In the genomic region with DNA sequence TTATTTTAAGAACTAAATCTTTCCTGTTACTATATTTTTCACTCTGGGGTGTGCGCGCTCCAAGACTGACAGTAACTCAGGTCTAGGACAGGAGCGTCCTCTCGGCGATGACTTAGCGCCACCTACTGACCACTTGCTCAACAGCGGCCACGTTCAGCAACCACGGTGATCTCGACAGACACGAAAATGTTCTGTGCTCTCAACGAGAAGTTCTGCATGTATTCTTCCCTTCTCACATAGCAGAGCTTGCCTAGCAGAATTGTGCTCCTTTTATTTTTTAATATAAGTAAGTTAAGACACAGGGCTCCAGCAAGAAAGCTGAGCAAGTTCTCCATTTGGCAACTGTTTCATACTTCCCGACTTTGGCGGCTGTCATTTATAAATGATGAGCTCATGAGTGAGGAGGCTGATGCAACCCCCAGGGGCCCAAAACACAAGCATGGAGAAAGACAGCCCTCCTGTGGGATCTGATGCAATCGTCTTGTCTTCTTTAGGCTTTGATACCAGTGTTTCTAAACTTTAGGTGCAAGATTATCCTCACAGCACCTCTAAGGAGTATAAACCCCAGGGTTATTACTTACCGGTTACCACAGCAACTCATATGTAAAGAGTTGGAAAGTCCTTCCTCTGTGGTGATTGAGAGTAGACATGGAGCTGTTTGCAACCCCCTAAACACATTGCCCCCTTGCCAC, we compare ENCODE assay signal across 8 cellular contexts.
DNase-seq lines count a peak whose midpoint lies in the region; ATAC-seq lines count a peak whose summit lies in the region.

No MANE protein-coding gene starts in this region.

- DNase-seq in NCI-H345 treated with DMSO at 0.1 percent for 48 hours (lab: John Stamatoyannopoulos, UW; ENCODE audit: unreplicated experiment): peak; percentile 65
- peak; percentile 90 for DNase-seq in cerebellar cortex (ENCODE audit: low spot score)
- DNase-seq in left lobe of liver (ENCODE audit: low spot score): peak; percentile 81
- peak; percentile 81 for DNase-seq in stimulated activated CD4-positive, alpha-beta T cell treated with anti-CD3 and anti-CD28 coated beads, Interleukin-4, amount 100 ng/mL, for 1 hour

- ATAC-seq in GM19043 (IDR thresholded peaks at IDR 0.05; ENCODE audit: low read depth, unreplicated experiment): peak; percentile 97
- peak; percentile 90 for ATAC-seq in HG03196 (IDR thresholded peaks at IDR 0.05; ENCODE audit: unreplicated experiment)
- peak; percentile 87 to 90 for ATAC-seq in activated CD4-positive, CD25-positive, alpha-beta regulatory T cell treated with anti-CD3 and anti-CD28 coated beads, Interleukin-2, amount 50 U/mL, for 24 hours
- peak; percentile 100 for ATAC-seq in left lobe of liver

- no peaks in the 10 kb centered on the region for H3K27me3 ChIP-seq in BLaER1

- no peaks in the 10 kb centered on the region for H4K20me1 ChIP-seq in BLaER1

- H3K4me1 ChIP-seq in BLaER1: peaks cover 14% of the 10 kb centered on the region

- no peaks in the 10 kb centered on the region for H3K36me3 ChIP-seq in BLaER1

- peak overlapping the region; percentile 52 for H3K4me3 ChIP-seq in BLaER1

- peak overlapping the region; percentile 74 for H3K9ac ChIP-seq in BLaER1

- peak overlapping the region; percentile 62 for H3K4me2 ChIP-seq in BLaER1

- peak overlapping the region; percentile 79 for H3K27ac ChIP-seq in BLaER1

- peaks cover 26% of the 10 kb centered on the region for H3K9me3 ChIP-seq in BLaER1

Comparison
In these comparisons a context has a peak if more than half of its experiments do, and no peak if none do; other contexts are left out.
1. Peak in every context shown above with its lines: DNase-seq, ATAC-seq, H3K4me3 ChIP-seq and H3K27ac ChIP-seq.